7 cellular contexts compared by ENCODE assay signal in genomic region chrY:17579131-17579955, GRCh38.
A peak's percentile ranks its signal among the peaks of the same experiment; 100 is the strongest.
DNase-seq lines count a peak whose midpoint lies in the region; ATAC-seq, FAIRE-seq and TF ChIP-seq lines count a peak whose summit lies in the region.
"Not testable (repeated sequence)": the region's sequence is repeated elsewhere in the genome, so short reads cannot be mapped to it uniquely, and the experiment has no call there.

No MANE protein-coding gene starts in this region.

- not testable (repeated sequence) for H3K27ac Mint-ChIP-seq in T-helper 17 cell; activated T-helper 17 cell treated with anti-CD3 and anti-CD28 coated beads, Interleukin-2, amount 50 U/mL, for 72 hours

- not testable (repeated sequence) for H3K27me3 ChIP-seq in H1 (replicated peaks in 1 of 4; ENCODE audit: control insufficient read depth in 3 of 4, extremely low read depth in 1 of 4, insufficient read depth in 3 of 4, low read length in 3 of 4); HepG2 (ENCODE audit: control insufficient read depth in 1 of 2, insufficient read depth in 2 of 2, low read length in 2 of 2)

- not testable (repeated sequence) for H3K9me3 ChIP-seq in T-helper 17 cell (ENCODE audit: control insufficient read depth, low read length, poor library complexity, severe bottlenecking); H1 (ENCODE audit: insufficient read depth in 2 of 2, low read depth in 1 of 2, low read length in 1 of 2); HepG2 (ENCODE audit: low read length)

- H3K79me2 ChIP-seq in H1 (ENCODE audit: control insufficient read depth in 1 of 2, insufficient read depth in 2 of 2, low read length in 2 of 2); HepG2 (ENCODE audit: insufficient read depth, low read length): not testable (repeated sequence)

- H2BK15ac ChIP-seq in H1 (ENCODE audit: low read length): not testable (repeated sequence)

- not testable (repeated sequence) for H3K36me3 ChIP-seq in H1 (ENCODE audit: control insufficient read depth in 2 of 4, insufficient read depth in 4 of 4, low read length in 3 of 4); HepG2 (replicated peaks in 1 of 2; ENCODE audit: control insufficient read depth in 1 of 2, insufficient read depth in 2 of 2, low read length in 2 of 2)

- not testable (repeated sequence) for H3K14ac ChIP-seq in H1 (ENCODE audit: insufficient read length)

- intact Hi-C loops in HepG2 (cut with micrococcal nuclease; ENCODE audit: unreplicated experiment): not testable (repeated sequence)

- not testable (repeated sequence) for H3K23me2 ChIP-seq in H1 (ENCODE audit: low read depth, low read length)

- H3K79me1 ChIP-seq in H1 (ENCODE audit: low read depth, low read length): not testable (repeated sequence)

- not testable (repeated sequence) for H4K20me1 ChIP-seq in H1 (replicated peaks in 1 of 2; ENCODE audit: control insufficient read depth in 1 of 2, insufficient read depth in 2 of 2, low read length in 2 of 2); HepG2 (ENCODE audit: insufficient read depth, low read length)

- not testable (repeated sequence) for H3K18ac ChIP-seq in H1 (ENCODE audit: extremely low read depth, low read length)

- peak overlapping the region; percentile 41 for H3K4me3 Mint-ChIP-seq in T-helper 17 cell
- not testable (repeated sequence) for H3K4me3 Mint-ChIP-seq in activated T-helper 17 cell treated with anti-CD3 and anti-CD28 coated beads, Interleukin-2, amount 50 U/mL, for 72 hours

- TF ChIP-seq CTCF in H1 (IDR thresholded peaks at IDR 0.05; ENCODE audit: control extremely low read depth in 1 of 3, insufficient read depth in 1 of 3, low read depth in 1 of 3, low read length in 3 of 3); HepG2 (CRISPR knock-in tag; IDR thresholded peaks at IDR 0.05): not testable (repeated sequence)

- DNase-seq in T-helper 17 cell: peak in 1 of 3 donors; percentile 1
- DNase-seq in H1 (ENCODE audit: low read depth in 1 of 2, low spot score in 2 of 2); HepG2 (ENCODE audit: low spot score): not testable (repeated sequence)

- not testable (repeated sequence) for H3K4me3 ChIP-seq in H1 (ENCODE audit: extremely low read depth in 1 of 4, insufficient read depth in 2 of 4, low read depth in 3 of 4, low read length in 4 of 4); HepG2 (replicated peaks in 1 of 3; ENCODE audit: insufficient read depth in 1 of 3, low read depth in 2 of 3, low read length in 3 of 3)

- CTCF ChIA-PET in H1 (lab: Charles Lee; ENCODE audit: partially characterized antibody); HepG2 (lab: Yijun Ruan, JAX; ENCODE audit: low intra/inter-chr PET ratio, low total read pairs): not testable (repeated sequence)

- FAIRE-seq in H1 (lab: Jason Lieb, UNC) (peak; percentile 71), HepG2 (lab: Jason Lieb, UNC) (peak; percentile 99)

- in situ Hi-C loops in HepG2 (cut with HindIII; ENCODE audit: extremely low pct_ligation_motif_present, low pct_unique_long_range_greater_than_20kb): not testable (repeated sequence)

- not testable (repeated sequence) for BruUV-seq in HepG2 (replicated peaks; lab: Mats Ljungman, UMichigan)

- POLR2A ChIA-PET in H1 (lab: Charles Lee; ENCODE audit: partially characterized antibody); HepG2 (lab: Yijun Ruan, JAX): not testable (repeated sequence)

- H4K8ac ChIP-seq in H1 (ENCODE audit: extremely low read depth, insufficient read depth, low read length): not testable (repeated sequence)

- H3K9me3 Mint-ChIP-seq in activated T-helper 17 cell treated with anti-CD3 and anti-CD28 coated beads, Interleukin-2, amount 50 U/mL, for 72 hours: not testable (repeated sequence)

- not testable (repeated sequence) for TF ChIP-seq RAD21 in H1 (IDR thresholded peaks at IDR 0.05 in 1 of 2, conservative IDR thresholded peaks at IDR 0.05 in 1 of 2; ENCODE audit: low read depth in 2 of 2, low read length in 2 of 2); HepG2 (CRISPR knock-in tag; IDR thresholded peaks at IDR 0.05)

- not testable (repeated sequence) for H2AFZ ChIP-seq in H1 (ENCODE audit: low read length); HepG2 (ENCODE audit: low read length)

- not testable (repeated sequence) for H3K4me1 Mint-ChIP-seq in T-helper 17 cell; activated T-helper 17 cell treated with anti-CD3 and anti-CD28 coated beads, Interleukin-2, amount 50 U/mL, for 72 hours

- not testable (repeated sequence) for H3K23ac ChIP-seq in H1 (ENCODE audit: insufficient read length)

- TF ChIP-seq POLR2A in H1 (IDR thresholded peaks at IDR 0.05; ENCODE audit: control extremely low read depth in 1 of 2, low read depth in 2 of 2, low read length in 2 of 2); HepG2 (IDR thresholded peaks at IDR 0.05; ENCODE audit: insufficient read depth in 1 of 2, low read depth in 2 of 2, low read length in 2 of 2): not testable (repeated sequence)

- not testable (repeated sequence) for H2AK5ac ChIP-seq in H1 (ENCODE audit: low read depth, low read length)

- not testable (repeated sequence) for H4K91ac ChIP-seq in H1 (replicated peaks; ENCODE audit: insufficient read length, low read length)

- not testable (repeated sequence) for H3K4ac ChIP-seq in H1 (replicated peaks; ENCODE audit: insufficient read length, low read depth, low read length)

- 100% methylated on average over 3 of the region's 43 CpGs; no CpG with 5 or more reads in 1 of the 2 experiments for WGBS in H1 (ENCODE audit: extremely low coverage in 1 of 2, insufficient coverage in 1 of 2, insufficient read length in 1 of 2, insufficient replicate concordance in 2 of 2, low coverage in 1 of 2, low lambda C conversion rate in 2 of 2, missing lambda C conversion rate in 1 of 2), 2 experiments
- 0% methylated on average over 3 of the region's 43 CpGs for WGBS in HepG2 (ENCODE audit: low lambda C conversion rate)

- not testable (repeated sequence) for H3K36me3 Mint-ChIP-seq in T-helper 17 cell (ENCODE audit: low read depth); activated T-helper 17 cell treated with anti-CD3 and anti-CD28 coated beads, Interleukin-2, amount 50 U/mL, for 72 hours (ENCODE audit: low read depth)

- not testable (repeated sequence) for H3K4me1 ChIP-seq in H1 (replicated peaks in 1 of 4; ENCODE audit: control insufficient read depth in 3 of 4, insufficient read depth in 4 of 4, low read length in 3 of 4); HepG2 (ENCODE audit: insufficient read depth, low read length)

- not testable (repeated sequence) for TF ChIP-seq EP300 in H1 (IDR thresholded peaks at IDR 0.05; ENCODE audit: borderline replicate concordance in 1 of 2, low read depth in 2 of 2, low read length in 2 of 2); HepG2 (IDR thresholded peaks at IDR 0.05; ENCODE audit: low read depth in 2 of 2, low read length in 2 of 2); HepG2 (CRISPR knock-in tag; IDR thresholded peaks at IDR 0.05; ENCODE audit: borderline replicate concordance)

- H2BK120ac ChIP-seq in H1 (replicated peaks; ENCODE audit: low read depth, low read length): not testable (repeated sequence)

- not testable (repeated sequence) for H3K56ac ChIP-seq in H1 (replicated peaks; ENCODE audit: insufficient read length, low read depth, low read length)

- H2BK12ac ChIP-seq in H1 (ENCODE audit: low read depth, low read length): not testable (repeated sequence)

- H3K27ac ChIP-seq in H1 (ENCODE audit: low read depth, low read length); HepG2 (ENCODE audit: extremely low read length, insufficient read depth, low read length): not testable (repeated sequence)

- H3K27me3 Mint-ChIP-seq in T-helper 17 cell; activated T-helper 17 cell treated with anti-CD3 and anti-CD28 coated beads, Interleukin-2, amount 50 U/mL, for 72 hours: not testable (repeated sequence)

- not testable (repeated sequence) for H2BK5ac ChIP-seq in H1 (ENCODE audit: low read depth, low read length)

- not testable (repeated sequence) for H3K4me2 ChIP-seq in H1 (ENCODE audit: insufficient read depth in 1 of 2, low read depth in 2 of 2, low read length in 2 of 2); HepG2 (ENCODE audit: low read depth, low read length)

- H4K5ac ChIP-seq in H1 (ENCODE audit: insufficient read length, low read depth, low read length): not testable (repeated sequence)

- H3K9ac ChIP-seq in H1 (replicated peaks in 1 of 4; ENCODE audit: extremely low read depth in 1 of 4, low read depth in 3 of 4, low read length in 3 of 4); HepG2 (ENCODE audit: insufficient read depth, low read depth, low read length): not testable (repeated sequence)

- H2BK20ac ChIP-seq in H1 (ENCODE audit: low read length): not testable (repeated sequence)

- peak; percentile 64 for ATAC-seq in GM19043 (IDR thresholded peaks at IDR 0.05; ENCODE audit: low read depth, unreplicated experiment)
- ATAC-seq in HG02588 (IDR thresholded peaks at IDR 0.05; ENCODE audit: unreplicated experiment): peak; percentile 81
- peak; percentile 85 for ATAC-seq in HG03432 (IDR thresholded peaks at IDR 0.05; ENCODE audit: unreplicated experiment)
- peak; percentile 68 for ATAC-seq in T-helper 17 cell
- peak; percentile 57 for ATAC-seq in activated T-helper 17 cell treated with anti-CD3 and anti-CD28 coated beads, Interleukin-2, amount 50 U/mL, for 72 hours (replicated peaks)
- ATAC-seq in HepG2: peak; percentile 80
